7 cellular contexts compared by ENCODE assay signal in genomic region chr20:45969712-45970634, GRCh38. TPM values are rescaled to one million over a fixed set of nuclear protein-coding genes. Genes with fewer than 3 reads are reported as not detected.
DNase-seq lines count a peak whose midpoint lies in the region; ATAC-seq and TF ChIP-seq lines count a peak whose summit lies in the region.

No MANE protein-coding gene starts in this region.

- H3K4me1 Mint-ChIP-seq in chondrocyte (ENCODE audit: low read depth) = peaks cover 26% of the 10 kb centered on the region

- TF ChIP-seq CTCF in DOHH2 (IDR thresholded peaks at IDR 0.05; ENCODE audit: low read depth, low read length, poor library complexity, severe bottlenecking) (peak; percentile 86), chondrocyte (IDR thresholded peaks at IDR 0.05) (peak; percentile 81), lower lobe of right lung (IDR thresholded peaks at IDR 0.05) (peak; percentile 48), tibial artery (IDR thresholded peaks at IDR 0.05) (peak; percentile 35 to 51)

- H3K27me3 ChIP-seq in DOHH2 (ENCODE audit: control insufficient read depth, low read length) (no peaks in the 10 kb centered on the region), lower lobe of right lung (ENCODE audit: low read depth) (no peaks in the 10 kb centered on the region), tibial artery (no peaks in the 10 kb centered on the region)

- no peak for TF ChIP-seq EP300 in Ishikawa (IDR thresholded peaks at IDR 0.05; ENCODE audit: borderline replicate concordance)

- H3K27ac Mint-ChIP-seq in chondrocyte (ENCODE audit: unreplicated experiment) = peak overlapping the region; percentile 79

- H3K27ac ChIP-seq in DOHH2 (ENCODE audit: low read depth, low read length) = peak overlapping the region; percentile 96
- peak overlapping the region; percentile 100 for H3K27ac ChIP-seq in lower lobe of right lung
- peak overlapping the region; percentile 98 to 100 for H3K27ac ChIP-seq in tibial artery

- H3K4me2 ChIP-seq in DOHH2 (ENCODE audit: low read length) = peak overlapping the region; percentile 66

- no peaks in the 10 kb centered on the region for H3K9me2 ChIP-seq in DOHH2 (replicated peaks; ENCODE audit: control insufficient read depth, low read length)

- no peaks in the 10 kb centered on the region for H3K9me3 ChIP-seq in DOHH2 (ENCODE audit: control insufficient read depth, insufficient read depth, low read length)
- H3K9me3 ChIP-seq in lower lobe of right lung = no peaks in the 10 kb centered on the region
- no peaks in the 10 kb centered on the region for H3K9me3 ChIP-seq in tibial artery

- H3K9me3 Mint-ChIP-seq in chondrocyte (ENCODE audit: low read depth) = no peaks in the 10 kb centered on the region

- H3K4me1 ChIP-seq in DOHH2 (ENCODE audit: control insufficient read depth, low read length) (peaks cover 21% of the 10 kb centered on the region), lower lobe of right lung (peaks cover 26% of the 10 kb centered on the region), tibial artery (peaks cover 4 to 34% (median 18%) of the 10 kb centered on the region in 4 donors)

- H3K27me3 Mint-ChIP-seq in chondrocyte (ENCODE audit: low read depth) = no peaks in the 10 kb centered on the region

- H3K79me2 ChIP-seq in DOHH2 (ENCODE audit: control insufficient read depth, low read length) = peaks cover 26% of the 10 kb centered on the region

- peak overlapping the region; percentile 80 for H3K4me3 Mint-ChIP-seq in chondrocyte (ENCODE audit: unreplicated experiment)

- peaks cover 10% of the 10 kb centered on the region for H3F3A ChIP-seq in DOHH2 (ENCODE audit: control insufficient read depth, insufficient read depth)

- H4K20me1 ChIP-seq in DOHH2 (ENCODE audit: control insufficient read depth, insufficient read depth, low read depth, low read length) = no peaks in the 10 kb centered on the region

- H3K4me3 ChIP-seq in DOHH2 (ENCODE audit: low read length) (peak overlapping the region; percentile 93), lower lobe of right lung (peak overlapping the region; percentile 98), tibial artery (peak overlapping the region; percentile 69 to 75)

- peak; percentile 41 for TF ChIP-seq RAD21 in Ishikawa (IDR thresholded peaks at IDR 0.05; ENCODE audit: low read depth)

- peak; percentile 93 for DNase-seq in RKO (ENCODE audit: low spot score)
- DNase-seq in chondrocyte (ENCODE audit: low spot score) = peak; percentile 18
- DNase-seq in lower lobe of right lung = no peak
- DNase-seq in tibial artery = peak in 1 of 2 donors; percentile 59

- intact Hi-C loops in lower lobe of right lung (cut with DNase I) = no loop called here
- intact Hi-C loops in tibial artery (cut with DNase I; ENCODE audit: low total_unique reads) = loop anchor here (5.0 to 10.0 kb wide), 2 partner anchors 33 to 145 kb away; partner anchors contain the start of gene TNNC2

- ATAC-seq in lower lobe of right lung (no peak), HG03175 (IDR thresholded peaks at IDR 0.05; ENCODE audit: unreplicated experiment) (no peak)

- H3K36me3 ChIP-seq in DOHH2 (ENCODE audit: control insufficient read depth, low read length) = peaks cover 50% of the 10 kb centered on the region
- peaks cover 47% of the 10 kb centered on the region for H3K36me3 ChIP-seq in lower lobe of right lung
- H3K36me3 ChIP-seq in tibial artery = peaks cover 36 to 50% (median 44%) of the 10 kb centered on the region in 3 donors

- peaks cover 8% of the 10 kb centered on the region for H3K36me3 Mint-ChIP-seq in chondrocyte (ENCODE audit: low read depth)

TF ChIP-seq in Ishikawa, 13 proteins besides CTCF, POLR2A, EP300 and RAD21:
- no peak for TF ChIP-seq TCF12 (IDR thresholded peaks at IDR 0.05; ENCODE audit: low read depth)

RNA-seq across cellular contexts. Expression of gene ZNF335, which starts 2.0 kb away (rescaled TPM):
- 14.2 to 18.3 TPM (median 14.6 TPM) in 3 replicates for total RNA-seq in chondrocyte
- 20.4 TPM for total RNA-seq in lower lobe of right lung

RNA-seq across cellular contexts. Expression of gene PCIF1, which starts 35.5 kb away (rescaled TPM):
- total RNA-seq in chondrocyte = 23.5 to 25.7 TPM (median 24.9 TPM) in 3 replicates
- total RNA-seq in lower lobe of right lung = 34.7 TPM

RNA-seq across cellular contexts. Expression of gene MMP9, which starts 38.7 kb away (rescaled TPM):
- total RNA-seq in chondrocyte (2.1 to 2.2 TPM in 2 of 3 replicates, not detected in the other), lower lobe of right lung (9.4 TPM)

RNA-seq across cellular contexts. Expression of gene PLTP, which starts 58.0 kb away (rescaled TPM):
- total RNA-seq in chondrocyte = 48.1 to 53.1 TPM (median 48.5 TPM) in 3 replicates
- 145 TPM for total RNA-seq in lower lobe of right lung

RNA-seq across cellular contexts. Expression of gene SLC12A5, which starts 59.0 kb away (rescaled TPM):
- total RNA-seq in chondrocyte = 0.89 to 2.1 TPM (median 1.9 TPM) in 3 replicates
- 1.2 TPM for total RNA-seq in lower lobe of right lung
